Comparison of ENCODE assay signal across 19 cellular contexts in the genomic region with DNA sequence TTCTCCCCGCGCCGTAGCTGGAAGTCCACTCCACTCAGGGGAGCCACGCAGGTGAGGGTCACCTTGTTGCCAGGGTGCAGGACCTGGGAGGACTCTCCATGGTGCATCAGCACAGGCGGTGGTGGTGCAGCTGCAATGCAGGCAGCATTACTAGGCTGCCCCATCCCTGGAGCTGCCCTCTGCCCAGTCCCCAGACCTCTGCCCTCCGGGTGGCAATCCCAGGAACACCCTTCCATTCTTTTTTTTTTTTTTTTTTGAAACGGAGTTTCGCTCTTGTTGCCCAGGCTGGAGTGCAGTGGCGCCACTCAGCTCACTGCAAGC.
"Had no signal": no experiment of that assay in that cellular context is flagged by ENCODE, and none has a peak within 500 bp of the region (broad histone marks: within the 10 kb centered on the region; RNA-seq: fewer than 3 reads in every experiment).

No MANE protein-coding gene starts in this region.

- H3K4me1 ChIP-seq: gastrocnemius medialis, psoas muscle had no signal

- H3K9me3 ChIP-seq: esophagus muscularis mucosa, gastrocnemius medialis, mucosa of descending colon, psoas muscle, suprapubic skin, thyroid gland had no signal

- H3K4me3 ChIP-seq: esophagus muscularis mucosa, gastrocnemius medialis, mucosa of descending colon, neural progenitor cell, psoas muscle, smooth muscle cell, suprapubic skin, thyroid gland had no signal

- H3K27me3 ChIP-seq: thyroid gland had no signal

- DNase-seq: effector memory CD4-positive, alpha-beta T cell; gastrocnemius medialis; left cardiac atrium; mammary epithelial cell; mucosa of descending colon; naive thymus-derived CD8-positive, alpha-beta T cell; occipital lobe; psoas muscle; retina; stimulated activated CD4-positive, alpha-beta T cell treated with anti-CD3 and anti-CD28 coated beads, Interleukin-2, amount 100 ng/mL, for 48 hours; stimulated activated naive CD8-positive, alpha-beta T cell treated with anti-CD3 and anti-CD28 coated beads, Interleukin-15, Interleukin-2, amounts not matched to agents 100 U/mL and 50 U/mL, for 24 hours; thyroid gland had no signal

- H3K27ac ChIP-seq: esophagus muscularis mucosa, gastrocnemius medialis, neural progenitor cell, psoas muscle, suprapubic skin, thyroid gland had no signal

- H3K27me3 Mint-ChIP-seq: central memory CD8-positive, alpha-beta T cell; naive thymus-derived CD8-positive, alpha-beta T cell had no signal

- H2AFZ ChIP-seq: neural progenitor cell had no signal

- H3K36me3 Mint-ChIP-seq: type B pancreatic cell had no signal

- H3K9me3 Mint-ChIP-seq: central memory CD8-positive, alpha-beta T cell; neural progenitor cell; stimulated activated effector memory CD8-positive, alpha-beta T cell treated with anti-CD3 and anti-CD28 coated beads, Interleukin-12 subunit alpha, Interleukin-12 subunit beta, amount 100 ng/mL, for 72 hours; type B pancreatic cell had no signal

- H3K4me3 Mint-ChIP-seq: central memory CD8-positive, alpha-beta T cell; neural progenitor cell; stimulated activated effector memory CD8-positive, alpha-beta T cell treated with anti-CD3 and anti-CD28 coated beads, Interleukin-12 subunit alpha, Interleukin-12 subunit beta, amount 100 ng/mL, for 72 hours; type B pancreatic cell had no signal

- H3K4me2 ChIP-seq: neural progenitor cell, smooth muscle cell had no signal

- H3K36me3 ChIP-seq: gastrocnemius medialis, neural progenitor cell, suprapubic skin, thyroid gland had no signal

- ATAC-seq: gastrocnemius medialis; left cardiac atrium; mucosa of descending colon; naive thymus-derived CD8-positive, alpha-beta T cell; psoas muscle; stimulated activated effector memory CD8-positive, alpha-beta T cell treated with anti-CD3 and anti-CD28 coated beads, Interleukin-12 subunit alpha, Interleukin-12 subunit beta, amount 100 ng/mL, for 72 hours; stimulated activated naive CD8-positive, alpha-beta T cell treated with anti-CD3 and anti-CD28 coated beads, Interleukin-15, Interleukin-2, amounts not matched to agents 100 U/mL and 50 U/mL, for 24 hours had no signal
